Comparison of ENCODE assay signal across 1 cellular context in genomic region chr14:41830679-41831078, GRCh38.
TF ChIP-seq lines count a peak whose summit lies in the region.

No MANE protein-coding gene starts in this region.

TF ChIP-seq in IMR-90, 13 proteins besides CTCF, POLR2A, EP300 and RAD21 (continued from another document):
- TF ChIP-seq ELK1 (IDR thresholded peaks at IDR 0.05; ENCODE audit: borderline replicate concordance, low read depth, low read length) (no peak), MAZ (IDR thresholded peaks at IDR 0.05; ENCODE audit: borderline replicate concordance, low read depth, low read length) (no peak)
TF ChIP-seq in IMR-90: peak in this region for 2.
